ENCODE assay signal across 8 cellular contexts in genomic region chr12:130761537-130762318, GRCh38. TPM values are rescaled to one million over a fixed set of nuclear protein-coding genes. Genes with fewer than 3 reads are reported as not detected.
A peak's percentile ranks its signal among the peaks of the same experiment; 100 is the strongest.
DNase-seq lines count a peak whose midpoint lies in the region; ATAC-seq lines count a peak whose summit lies in the region.

No MANE protein-coding gene starts in this region.

- ATAC-seq in Right ventricle myocardium inferior, result peak; percentile 35
- ATAC-seq in HG03354 (IDR thresholded peaks at IDR 0.05; ENCODE audit: poor library complexity, severe bottlenecking, unreplicated experiment), result peak; percentile 42
- no peak for ATAC-seq in GM21737 (IDR thresholded peaks at IDR 0.05; ENCODE audit: unreplicated experiment)

- intact Hi-C loops in Right ventricle myocardium inferior (cut with DNase I), result no loop called here
- intact Hi-C loops in cardiac septum (cut with DNase I), result no loop called here
- intact Hi-C loops in head of caudate nucleus (cut with DNase I), result no loop called here

- DNase-seq in Right ventricle myocardium inferior (ENCODE audit: missing footprints), result no peak
- DNase-seq in cardiac septum (ENCODE audit: low spot score), result no peak
- DNase-seq in RPMI7951 (ENCODE audit: low read depth), result peak; percentile 59
- peak; percentile 85 for DNase-seq in activated effector memory CD4-positive, alpha-beta T cell treated with anti-CD3 and anti-CD28 coated beads, Interleukin-2, amount 50 U/mL, for 16 hours
- DNase-seq in head of caudate nucleus, result peak; percentile 43 to 86 (median 70)
- DNase-seq in renal cortical epithelial cell (ENCODE audit: low read depth), result peak; percentile 9

RNA-seq across cellular contexts. Expression of gene RIMBP2, which starts 45.6 kb away (rescaled TPM):
- total RNA-seq in Right ventricle myocardium inferior, result not detected
- not detected for total RNA-seq in cardiac septum
- total RNA-seq in RPMI7951 (2014; rRNA removed; shearing (Covaris generic)), result not detected in 2 replicates
- 0.17 and 3.2 TPM in 2 replicates for total RNA-seq in renal cortical epithelial cell

Comparison
In these comparisons a context has a peak if more than half of its experiments do, and no peak if none do; other contexts are left out.
1. DNase-seq: peak in RPMI7951 (single experiment), activated effector memory CD4-positive, alpha-beta T cell treated with anti-CD3 and anti-CD28 coated beads, Interleukin-2, amount 50 U/mL, for 16 hours (single experiment), head of caudate nucleus (42 of 42) and renal cortical epithelial cell (single experiment); none in Right ventricle myocardium inferior (single experiment) and cardiac septum (single experiment).